In the genomic region with DNA sequence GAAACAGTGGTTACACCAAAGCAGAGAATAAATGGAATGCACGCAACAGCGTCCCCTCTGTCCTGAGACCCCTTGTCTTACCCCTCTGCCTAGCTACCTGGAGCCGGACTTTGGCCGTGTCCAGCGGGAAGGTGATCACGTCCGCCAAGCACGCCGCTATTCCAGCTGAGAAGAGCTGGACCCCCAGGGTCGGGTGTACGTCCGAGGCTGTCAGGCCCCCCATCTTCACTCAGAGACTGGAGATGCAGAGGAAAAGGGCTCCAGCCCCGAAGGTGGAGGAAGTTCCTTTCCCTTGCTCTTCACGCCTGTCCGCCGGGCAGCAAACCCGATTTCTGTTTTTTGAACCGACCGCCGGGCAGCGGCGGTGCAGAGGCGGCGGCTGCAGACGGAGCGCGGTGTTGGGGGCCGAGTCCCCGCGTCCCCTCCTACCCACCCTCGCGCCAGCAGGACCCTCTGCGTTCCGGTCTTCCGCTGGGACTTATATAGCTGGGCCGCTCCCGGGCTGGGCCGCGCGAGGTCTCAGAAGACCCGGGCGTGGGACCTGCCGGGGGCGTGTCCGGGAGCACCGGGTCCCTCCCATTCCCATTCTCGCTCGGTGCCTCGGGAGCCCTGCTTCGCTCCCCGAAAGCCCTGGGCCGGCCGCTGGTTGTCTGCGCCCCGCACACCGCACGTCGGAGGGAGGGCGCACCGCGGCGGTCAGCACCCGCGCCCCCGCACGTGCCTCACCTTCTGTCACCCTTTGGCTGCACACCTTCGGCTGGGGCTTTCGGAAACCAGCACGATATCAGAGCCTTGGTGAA, we compare ENCODE assay signal across 8 cellular contexts. TPM values are rescaled to one million over a fixed set of nuclear protein-coding genes. Genes with fewer than 3 reads are reported as not detected.
A peak's percentile ranks its signal among the peaks of the same experiment; 100 is the strongest.
DNase-seq lines count a peak whose midpoint lies in the region; TF ChIP-seq lines count a peak whose summit lies in the region.

A gene with protein sequence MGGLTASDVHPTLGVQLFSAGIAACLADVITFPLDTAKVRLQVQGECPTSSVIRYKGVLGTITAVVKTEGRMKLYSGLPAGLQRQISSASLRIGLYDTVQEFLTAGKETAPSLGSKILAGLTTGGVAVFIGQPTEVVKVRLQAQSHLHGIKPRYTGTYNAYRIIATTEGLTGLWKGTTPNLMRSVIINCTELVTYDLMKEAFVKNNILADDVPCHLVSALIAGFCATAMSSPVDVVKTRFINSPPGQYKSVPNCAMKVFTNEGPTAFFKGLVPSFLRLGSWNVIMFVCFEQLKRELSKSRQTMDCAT (minus strand): TSS at position 455 of the 800 bp plus-strand sequence. CDS start 232 bp downstream, at position 223.

- no peak within 1 kb of the TSS for H3K4me2 ChIP-seq in neural cell (ENCODE audit: low read length)

- CTCF ChIA-PET in CD8-positive, alpha-beta memory T cell (lab: Charles Lee) = no interaction called here

- no peaks in the 10 kb centered on the region for H4K20me1 ChIP-seq in neural cell (ENCODE audit: insufficient read depth)

- DNase-seq in CD8-positive, alpha-beta memory T cell = no peak
- DNase-seq in NT2/D1 (ENCODE audit: low read depth, low spot score) (no peak), fibroblast of mammary gland (ENCODE audit: low read depth) (no peak), NCI-H1694 treated with DMSO at 0.1 percent for 48 hours (lab: John Stamatoyannopoulos, UW) (no peak), NCI-H526 treated with DMSO at 0.1 percent for 48 hours (lab: John Stamatoyannopoulos, UW) (no peak), NCI-H1436 (lab: John Stamatoyannopoulos, UW) (no peak), superior temporal gyrus (ENCODE audit: extremely low spot score) (no peak)

- H3K9ac ChIP-seq in NT2/D1 (ENCODE audit: insufficient read length, low read depth) (peak within 1 kb of the TSS; percentile 54), neural cell (ENCODE audit: low read length) (no peak within 1 kb of the TSS)

- no peaks in the 10 kb centered on the region for H3K79me2 ChIP-seq in neural cell (replicated peaks; ENCODE audit: insufficient read depth, low read length)

- H3K4me1 ChIP-seq in CD8-positive, alpha-beta memory T cell (ENCODE audit: insufficient read depth, low read length) = peaks cover 10% of the 10 kb centered on the region
- no peaks in the 10 kb centered on the region for H3K4me1 ChIP-seq in NT2/D1 (ENCODE audit: insufficient read depth, insufficient read length)

- peaks cover 32 to 61% of the 10 kb centered on the region in 2 donors for H3K27me3 Mint-ChIP-seq in CD8-positive, alpha-beta memory T cell

- H3K27ac Mint-ChIP-seq in CD8-positive, alpha-beta memory T cell = no peak within 1 kb of the TSS

- no peak within 1 kb of the TSS for H3K27ac ChIP-seq in CD8-positive, alpha-beta memory T cell (ENCODE audit: low read depth, low read length)
- H3K27ac ChIP-seq in neural cell (ENCODE audit: low read length) = no peak within 1 kb of the TSS

- H3K4me3 ChIP-seq in CD8-positive, alpha-beta memory T cell (ENCODE audit: low read length) = no peak within 1 kb of the TSS
- H3K4me3 ChIP-seq in NT2/D1 (ENCODE audit: insufficient read length, low read depth) (peak within 1 kb of the TSS; percentile 38), fibroblast of mammary gland (ENCODE audit: control insufficient read depth, low read depth, low read length) (peak within 1 kb of the TSS; percentile 27), neural cell (ENCODE audit: low read length) (peak within 1 kb of the TSS; percentile 66)

- peaks cover 14 to 22% (median 17%) of the 10 kb centered on the region in 3 donors for H3K4me1 Mint-ChIP-seq in CD8-positive, alpha-beta memory T cell

- TF ChIP-seq CTCF in fibroblast of mammary gland (conservative IDR thresholded peaks at IDR 0.05; ENCODE audit: control insufficient read depth, insufficient read depth, low read depth, low read length) = no peak
- no peak for TF ChIP-seq CTCF in neural cell (IDR thresholded peaks at IDR 0.05; ENCODE audit: poor library complexity, severe bottlenecking)

- no peak within 1 kb of the TSS for H2AFZ ChIP-seq in neural cell (ENCODE audit: low read depth, low read length)

- peaks cover 2 to 9% (median 4%) of the 10 kb centered on the region in 5 donors for H3K9me3 Mint-ChIP-seq in CD8-positive, alpha-beta memory T cell

- H3K4me3 Mint-ChIP-seq in CD8-positive, alpha-beta memory T cell = peak within 1 kb of the TSS in 6 of 7 donors; percentile 24 to 77 (median 75)

- H3K27me3 ChIP-seq in CD8-positive, alpha-beta memory T cell (ENCODE audit: insufficient read depth, low read length, poor library complexity, severe bottlenecking) = peaks cover 22% of the 10 kb centered on the region
- H3K27me3 ChIP-seq in NT2/D1 (ENCODE audit: insufficient read depth, insufficient read length) (peaks cover 63% of the 10 kb centered on the region), neural cell (ENCODE audit: insufficient read depth, low read depth, low read length) (peaks cover 49% of the 10 kb centered on the region)

- no peaks in the 10 kb centered on the region for H3K36me3 ChIP-seq in CD8-positive, alpha-beta memory T cell (ENCODE audit: insufficient read depth, low read length)
- no peaks in the 10 kb centered on the region for H3K36me3 ChIP-seq in NT2/D1 (ENCODE audit: insufficient read depth, insufficient read length, low read length)
- no peaks in the 10 kb centered on the region for H3K36me3 ChIP-seq in neural cell (ENCODE audit: insufficient read depth, low read length)

- TF ChIP-seq EP300 in neural cell (conservative IDR thresholded peaks at IDR 0.05; ENCODE audit: poor library complexity, severe bottlenecking) = no peak

- no peaks in the 10 kb centered on the region for H3K9me2 ChIP-seq in neural cell (ENCODE audit: insufficient read depth, low read length)

- H3K36me3 Mint-ChIP-seq in CD8-positive, alpha-beta memory T cell = peaks cover 0 to 2% (median 0%) of the 10 kb centered on the region in 3 donors

- no peaks in the 10 kb centered on the region for H3F3A ChIP-seq in neural cell (ENCODE audit: insufficient read depth, low read length, poor library complexity, severe bottlenecking)

- POLR2A ChIA-PET in CD8-positive, alpha-beta memory T cell (lab: Charles Lee) = interaction anchor here (0.6 kb wide), 1 partner anchor 30 kb away, joined by 3 read pairs; no protein-coding TSS in a partner anchor

- TF ChIP-seq RAD21 in neural cell (conservative IDR thresholded peaks at IDR 0.05) = no peak

- no peaks in the 10 kb centered on the region for H3K9me3 ChIP-seq in CD8-positive, alpha-beta memory T cell (ENCODE audit: low read length)
- H3K9me3 ChIP-seq in NT2/D1 (ENCODE audit: insufficient read depth, low read length) (peaks cover 24% of the 10 kb centered on the region), neural cell (ENCODE audit: low read length) (no peaks in the 10 kb centered on the region)

TF ChIP-seq in neural cell, 6 proteins besides CTCF, POLR2A, EP300 and RAD21:
- TF ChIP-seq SMC3 (conservative IDR thresholded peaks at IDR 0.05; ENCODE audit: poor library complexity) (no peak), EZH2 (IDR thresholded peaks at IDR 0.05; ENCODE audit: borderline replicate concordance, insufficient read depth, low read length, poor library complexity, severe bottlenecking) (no peak), MXI1 (conservative IDR thresholded peaks at IDR 0.05; ENCODE audit: poor library complexity, severe bottlenecking) (no peak), POLR2AphosphoS5 (IDR thresholded peaks at IDR 0.05) (no peak), TAF1 (IDR thresholded peaks at IDR 0.05; ENCODE audit: low read depth) (no peak)
- TF ChIP-seq, protein P1, sequence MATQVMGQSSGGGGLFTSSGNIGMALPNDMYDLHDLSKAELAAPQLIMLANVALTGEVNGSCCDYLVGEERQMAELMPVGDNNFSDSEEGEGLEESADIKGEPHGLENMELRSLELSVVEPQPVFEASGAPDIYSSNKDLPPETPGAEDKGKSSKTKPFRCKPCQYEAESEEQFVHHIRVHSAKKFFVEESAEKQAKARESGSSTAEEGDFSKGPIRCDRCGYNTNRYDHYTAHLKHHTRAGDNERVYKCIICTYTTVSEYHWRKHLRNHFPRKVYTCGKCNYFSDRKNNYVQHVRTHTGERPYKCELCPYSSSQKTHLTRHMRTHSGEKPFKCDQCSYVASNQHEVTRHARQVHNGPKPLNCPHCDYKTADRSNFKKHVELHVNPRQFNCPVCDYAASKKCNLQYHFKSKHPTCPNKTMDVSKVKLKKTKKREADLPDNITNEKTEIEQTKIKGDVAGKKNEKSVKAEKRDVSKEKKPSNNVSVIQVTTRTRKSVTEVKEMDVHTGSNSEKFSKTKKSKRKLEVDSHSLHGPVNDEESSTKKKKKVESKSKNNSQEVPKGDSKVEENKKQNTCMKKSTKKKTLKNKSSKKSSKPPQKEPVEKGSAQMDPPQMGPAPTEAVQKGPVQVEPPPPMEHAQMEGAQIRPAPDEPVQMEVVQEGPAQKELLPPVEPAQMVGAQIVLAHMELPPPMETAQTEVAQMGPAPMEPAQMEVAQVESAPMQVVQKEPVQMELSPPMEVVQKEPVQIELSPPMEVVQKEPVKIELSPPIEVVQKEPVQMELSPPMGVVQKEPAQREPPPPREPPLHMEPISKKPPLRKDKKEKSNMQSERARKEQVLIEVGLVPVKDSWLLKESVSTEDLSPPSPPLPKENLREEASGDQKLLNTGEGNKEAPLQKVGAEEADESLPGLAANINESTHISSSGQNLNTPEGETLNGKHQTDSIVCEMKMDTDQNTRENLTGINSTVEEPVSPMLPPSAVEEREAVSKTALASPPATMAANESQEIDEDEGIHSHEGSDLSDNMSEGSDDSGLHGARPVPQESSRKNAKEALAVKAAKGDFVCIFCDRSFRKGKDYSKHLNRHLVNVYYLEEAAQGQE (IDR thresholded peaks at IDR 0.05; ENCODE audit: borderline replicate concordance) = no peak

RNA-seq across cellular contexts. Expression of the gene that starts here (rescaled TPM):
- not detected for total RNA-seq in CD8-positive, alpha-beta memory T cell
- not detected for polyA plus RNA-seq in CD8-positive, alpha-beta memory T cell
- polyA plus RNA-seq in neural cell = not detected in 2 replicates
- polyA minus RNA-seq in neural cell = not detected in 2 replicates
